ENCODE assay signal across 2 cellular contexts in the genomic region with DNA sequence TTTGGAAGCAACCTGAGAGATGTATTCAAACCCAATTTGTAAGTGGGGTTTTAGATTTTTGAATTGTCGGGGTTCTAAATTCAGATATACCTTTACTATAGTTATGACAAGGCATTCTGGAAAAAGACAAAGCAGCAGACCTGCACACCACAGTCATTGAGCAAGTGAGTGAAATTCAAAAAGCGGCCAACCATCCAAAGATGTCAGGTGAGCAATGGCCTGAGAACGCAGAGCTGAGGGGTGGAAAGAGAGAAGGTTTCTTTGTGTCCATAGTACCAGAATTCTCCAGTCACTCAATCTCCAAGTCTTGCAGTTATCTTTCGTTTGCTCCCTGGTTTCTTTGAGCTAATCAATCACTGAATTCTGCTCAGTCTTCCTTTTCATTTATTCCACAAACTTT.
TF ChIP-seq lines count a peak whose summit lies in the region.

No MANE protein-coding gene starts in this region.

TF ChIP-seq in IMR-90, 13 proteins besides CTCF, POLR2A, EP300 and RAD21 (continued from another document):
- TF ChIP-seq MAZ (IDR thresholded peaks at IDR 0.05; ENCODE audit: borderline replicate concordance, low read depth, low read length), result no peak
- TF ChIP-seq RFX5 (IDR thresholded peaks at IDR 0.05; ENCODE audit: low read depth, low read length), result no peak
- TF ChIP-seq USF2 (IDR thresholded peaks at IDR 0.05; ENCODE audit: low read depth, low read length), result no peak
- TF ChIP-seq CEBPB (IDR thresholded peaks at IDR 0.05; ENCODE audit: low read depth, low read length), result no peak
- no peak for TF ChIP-seq FOS (IDR thresholded peaks at IDR 0.05; ENCODE audit: low read depth, low read length)
- no peak for TF ChIP-seq NFE2L2 (IDR thresholded peaks at IDR 0.05; ENCODE audit: low read depth, low read length)
- TF ChIP-seq MXI1 (IDR thresholded peaks at IDR 0.05; ENCODE audit: borderline replicate concordance, low read depth, low read length), result no peak
- TF ChIP-seq, protein P1, sequence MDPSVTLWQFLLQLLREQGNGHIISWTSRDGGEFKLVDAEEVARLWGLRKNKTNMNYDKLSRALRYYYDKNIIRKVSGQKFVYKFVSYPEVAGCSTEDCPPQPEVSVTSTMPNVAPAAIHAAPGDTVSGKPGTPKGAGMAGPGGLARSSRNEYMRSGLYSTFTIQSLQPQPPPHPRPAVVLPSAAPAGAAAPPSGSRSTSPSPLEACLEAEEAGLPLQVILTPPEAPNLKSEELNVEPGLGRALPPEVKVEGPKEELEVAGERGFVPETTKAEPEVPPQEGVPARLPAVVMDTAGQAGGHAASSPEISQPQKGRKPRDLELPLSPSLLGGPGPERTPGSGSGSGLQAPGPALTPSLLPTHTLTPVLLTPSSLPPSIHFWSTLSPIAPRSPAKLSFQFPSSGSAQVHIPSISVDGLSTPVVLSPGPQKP (IDR thresholded peaks at IDR 0.05; ENCODE audit: borderline replicate concordance, low read depth, low read length), result no peak
- no peak for TF ChIP-seq CHD1 (IDR thresholded peaks at IDR 0.05; ENCODE audit: low read depth, low read length)

TF ChIP-seq in SK-N-SH, 30 proteins besides CTCF, POLR2A, EP300 and RAD21:
- TF ChIP-seq, protein P2, sequence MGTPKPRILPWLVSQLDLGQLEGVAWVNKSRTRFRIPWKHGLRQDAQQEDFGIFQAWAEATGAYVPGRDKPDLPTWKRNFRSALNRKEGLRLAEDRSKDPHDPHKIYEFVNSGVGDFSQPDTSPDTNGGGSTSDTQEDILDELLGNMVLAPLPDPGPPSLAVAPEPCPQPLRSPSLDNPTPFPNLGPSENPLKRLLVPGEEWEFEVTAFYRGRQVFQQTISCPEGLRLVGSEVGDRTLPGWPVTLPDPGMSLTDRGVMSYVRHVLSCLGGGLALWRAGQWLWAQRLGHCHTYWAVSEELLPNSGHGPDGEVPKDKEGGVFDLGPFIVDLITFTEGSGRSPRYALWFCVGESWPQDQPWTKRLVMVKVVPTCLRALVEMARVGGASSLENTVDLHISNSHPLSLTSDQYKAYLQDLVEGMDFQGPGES (IDR thresholded peaks at IDR 0.05; ENCODE audit: low read depth, low read length), result no peak
- TF ChIP-seq ZBTB33 (IDR thresholded peaks at IDR 0.05; ENCODE audit: borderline replicate concordance, low read depth), result no peak
- no peak for TF ChIP-seq REST (IDR thresholded peaks at IDR 0.05; ENCODE audit: low read depth, low read length)
- no peak for TF ChIP-seq RCOR1 (IDR thresholded peaks at IDR 0.05; ENCODE audit: low read length)
TF ChIP-seq in SK-N-SH: peak in this region for 0.
